In genomic region chr9:83429229-83429628, GRCh38 we compare ENCODE assay signal across 1 cellular context.
TF ChIP-seq lines count a peak whose summit lies in the region.

No MANE protein-coding gene starts in this region.

TF ChIP-seq in HepG2, 621 proteins besides CTCF, POLR2A, EP300 and RAD21 (continued from another document):
- TF ChIP-seq, protein P1, sequence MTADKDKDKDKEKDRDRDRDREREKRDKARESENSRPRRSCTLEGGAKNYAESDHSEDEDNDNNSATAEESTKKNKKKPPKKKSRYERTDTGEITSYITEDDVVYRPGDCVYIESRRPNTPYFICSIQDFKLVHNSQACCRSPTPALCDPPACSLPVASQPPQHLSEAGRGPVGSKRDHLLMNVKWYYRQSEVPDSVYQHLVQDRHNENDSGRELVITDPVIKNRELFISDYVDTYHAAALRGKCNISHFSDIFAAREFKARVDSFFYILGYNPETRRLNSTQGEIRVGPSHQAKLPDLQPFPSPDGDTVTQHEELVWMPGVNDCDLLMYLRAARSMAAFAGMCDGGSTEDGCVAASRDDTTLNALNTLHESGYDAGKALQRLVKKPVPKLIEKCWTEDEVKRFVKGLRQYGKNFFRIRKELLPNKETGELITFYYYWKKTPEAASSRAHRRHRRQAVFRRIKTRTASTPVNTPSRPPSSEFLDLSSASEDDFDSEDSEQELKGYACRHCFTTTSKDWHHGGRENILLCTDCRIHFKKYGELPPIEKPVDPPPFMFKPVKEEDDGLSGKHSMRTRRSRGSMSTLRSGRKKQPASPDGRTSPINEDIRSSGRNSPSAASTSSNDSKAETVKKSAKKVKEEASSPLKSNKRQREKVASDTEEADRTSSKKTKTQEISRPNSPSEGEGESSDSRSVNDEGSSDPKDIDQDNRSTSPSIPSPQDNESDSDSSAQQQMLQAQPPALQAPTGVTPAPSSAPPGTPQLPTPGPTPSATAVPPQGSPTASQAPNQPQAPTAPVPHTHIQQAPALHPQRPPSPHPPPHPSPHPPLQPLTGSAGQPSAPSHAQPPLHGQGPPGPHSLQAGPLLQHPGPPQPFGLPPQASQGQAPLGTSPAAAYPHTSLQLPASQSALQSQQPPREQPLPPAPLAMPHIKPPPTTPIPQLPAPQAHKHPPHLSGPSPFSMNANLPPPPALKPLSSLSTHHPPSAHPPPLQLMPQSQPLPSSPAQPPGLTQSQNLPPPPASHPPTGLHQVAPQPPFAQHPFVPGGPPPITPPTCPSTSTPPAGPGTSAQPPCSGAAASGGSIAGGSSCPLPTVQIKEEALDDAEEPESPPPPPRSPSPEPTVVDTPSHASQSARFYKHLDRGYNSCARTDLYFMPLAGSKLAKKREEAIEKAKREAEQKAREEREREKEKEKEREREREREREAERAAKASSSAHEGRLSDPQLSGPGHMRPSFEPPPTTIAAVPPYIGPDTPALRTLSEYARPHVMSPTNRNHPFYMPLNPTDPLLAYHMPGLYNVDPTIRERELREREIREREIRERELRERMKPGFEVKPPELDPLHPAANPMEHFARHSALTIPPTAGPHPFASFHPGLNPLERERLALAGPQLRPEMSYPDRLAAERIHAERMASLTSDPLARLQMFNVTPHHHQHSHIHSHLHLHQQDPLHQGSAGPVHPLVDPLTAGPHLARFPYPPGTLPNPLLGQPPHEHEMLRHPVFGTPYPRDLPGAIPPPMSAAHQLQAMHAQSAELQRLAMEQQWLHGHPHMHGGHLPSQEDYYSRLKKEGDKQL (CRISPR knock-in tag; IDR thresholded peaks at IDR 0.05; ENCODE audit: low read depth) = no peak
- TF ChIP-seq ZMAT3 (CRISPR knock-in tag; conservative IDR thresholded peaks at IDR 0.05) = no peak
- TF ChIP-seq POLR2AphosphoS5 (IDR thresholded peaks at IDR 0.05; ENCODE audit: low read depth, low read length) = no peak
- no peak for TF ChIP-seq LBX2 (CRISPR knock-in tag; IDR thresholded peaks at IDR 0.05; ENCODE audit: borderline replicate concordance)
- TF ChIP-seq ZGPAT (CRISPR knock-in tag; IDR thresholded peaks at IDR 0.05) = 0 out of 2 replicates have a peak, but pooled peaks have one; percentile 38
- TF ChIP-seq HNF1B (CRISPR knock-in tag; IDR thresholded peaks at IDR 0.05) = peak; percentile 46; the same call in 1 of the 2 replicates
- no peak for TF ChIP-seq ZNF652 (CRISPR knock-in tag; IDR thresholded peaks at IDR 0.05; ENCODE audit: borderline replicate concordance, low read depth)
- TF ChIP-seq, protein P2, sequence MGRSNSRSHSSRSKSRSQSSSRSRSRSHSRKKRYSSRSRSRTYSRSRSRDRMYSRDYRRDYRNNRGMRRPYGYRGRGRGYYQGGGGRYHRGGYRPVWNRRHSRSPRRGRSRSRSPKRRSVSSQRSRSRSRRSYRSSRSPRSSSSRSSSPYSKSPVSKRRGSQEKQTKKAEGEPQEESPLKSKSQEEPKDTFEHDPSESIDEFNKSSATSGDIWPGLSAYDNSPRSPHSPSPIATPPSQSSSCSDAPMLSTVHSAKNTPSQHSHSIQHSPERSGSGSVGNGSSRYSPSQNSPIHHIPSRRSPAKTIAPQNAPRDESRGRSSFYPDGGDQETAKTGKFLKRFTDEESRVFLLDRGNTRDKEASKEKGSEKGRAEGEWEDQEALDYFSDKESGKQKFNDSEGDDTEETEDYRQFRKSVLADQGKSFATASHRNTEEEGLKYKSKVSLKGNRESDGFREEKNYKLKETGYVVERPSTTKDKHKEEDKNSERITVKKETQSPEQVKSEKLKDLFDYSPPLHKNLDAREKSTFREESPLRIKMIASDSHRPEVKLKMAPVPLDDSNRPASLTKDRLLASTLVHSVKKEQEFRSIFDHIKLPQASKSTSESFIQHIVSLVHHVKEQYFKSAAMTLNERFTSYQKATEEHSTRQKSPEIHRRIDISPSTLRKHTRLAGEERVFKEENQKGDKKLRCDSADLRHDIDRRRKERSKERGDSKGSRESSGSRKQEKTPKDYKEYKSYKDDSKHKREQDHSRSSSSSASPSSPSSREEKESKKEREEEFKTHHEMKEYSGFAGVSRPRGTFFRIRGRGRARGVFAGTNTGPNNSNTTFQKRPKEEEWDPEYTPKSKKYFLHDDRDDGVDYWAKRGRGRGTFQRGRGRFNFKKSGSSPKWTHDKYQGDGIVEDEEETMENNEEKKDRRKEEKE (IDR thresholded peaks at IDR 0.05) = no peak
- peak; percentile 88 for TF ChIP-seq TCF7L2 (IDR thresholded peaks at IDR 0.05; ENCODE audit: low read depth, low read length)
- TF ChIP-seq ZNF670 (CRISPR knock-in tag; IDR thresholded peaks at IDR 0.05; ENCODE audit: borderline replicate concordance) = no peak
- TF ChIP-seq GTF2F1 (IDR thresholded peaks at IDR 0.05; ENCODE audit: low read length) = no peak
- 0 out of 2 replicates have a peak, but pooled peaks have one; percentile 23 for TF ChIP-seq ZNF609 (CRISPR knock-in tag; IDR thresholded peaks at IDR 0.05; ENCODE audit: borderline replicate concordance)
